In the genomic region with DNA sequence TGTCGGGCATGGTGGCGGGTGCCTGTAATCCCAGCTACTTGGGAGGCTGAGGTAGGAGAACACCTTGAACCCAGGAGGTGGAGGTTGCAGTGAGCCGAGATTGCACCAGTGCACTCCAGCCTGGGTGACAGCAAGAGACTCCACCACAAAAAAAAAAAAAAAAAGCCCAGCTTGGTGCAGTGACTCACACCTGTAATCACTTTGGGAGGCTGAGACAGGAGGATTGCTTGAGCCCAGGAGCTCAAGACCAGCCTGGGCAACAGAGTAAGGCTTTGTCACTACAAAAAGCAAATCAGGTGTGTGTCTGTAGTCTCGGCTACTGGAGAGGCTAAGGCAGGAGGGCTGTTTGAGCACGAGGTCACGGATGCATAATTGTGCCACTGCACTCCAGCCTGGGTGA, we compare ENCODE assay signal across 1 cellular context.
TF ChIP-seq lines count a peak whose summit lies in the region.

No MANE protein-coding gene starts in this region.

TF ChIP-seq in HepG2, 621 proteins besides CTCF, POLR2A, EP300 and RAD21 (continued from another document):
- TF ChIP-seq, protein P1, sequence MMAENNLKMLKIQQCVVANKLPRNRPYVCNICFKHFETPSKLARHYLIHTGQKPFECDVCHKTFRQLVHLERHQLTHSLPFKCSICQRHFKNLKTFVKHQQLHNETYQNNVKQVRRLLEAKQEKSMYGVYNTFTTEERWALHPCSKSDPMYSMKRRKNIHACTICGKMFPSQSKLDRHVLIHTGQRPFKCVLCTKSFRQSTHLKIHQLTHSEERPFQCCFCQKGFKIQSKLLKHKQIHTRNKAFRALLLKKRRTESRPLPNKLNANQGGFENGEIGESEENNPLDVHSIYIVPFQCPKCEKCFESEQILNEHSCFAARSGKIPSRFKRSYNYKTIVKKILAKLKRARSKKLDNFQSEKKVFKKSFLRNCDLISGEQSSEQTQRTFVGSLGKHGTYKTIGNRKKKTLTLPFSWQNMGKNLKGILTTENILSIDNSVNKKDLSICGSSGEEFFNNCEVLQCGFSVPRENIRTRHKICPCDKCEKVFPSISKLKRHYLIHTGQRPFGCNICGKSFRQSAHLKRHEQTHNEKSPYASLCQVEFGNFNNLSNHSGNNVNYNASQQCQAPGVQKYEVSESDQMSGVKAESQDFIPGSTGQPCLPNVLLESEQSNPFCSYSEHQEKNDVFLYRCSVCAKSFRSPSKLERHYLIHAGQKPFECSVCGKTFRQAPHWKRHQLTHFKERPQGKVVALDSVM (CRISPR knock-in tag; IDR thresholded peaks at IDR 0.05): peak; percentile 76
